11 cellular contexts compared by ENCODE assay signal in genomic region chr10:34407227-34407626, GRCh38.
DNase-seq lines count a peak whose midpoint lies in the region; ATAC-seq and TF ChIP-seq lines count a peak whose summit lies in the region.
"Had no signal": no experiment of that assay in that cellular context is flagged by ENCODE, and none has a peak within 500 bp of the region (broad histone marks: within the 10 kb centered on the region; RNA-seq: fewer than 3 reads in every experiment).

No MANE protein-coding gene starts in this region.

- WGBS in heart right ventricle, 2 donors = 54 to 58% methylated on average over 5 of the region's 5 CpGs

- H3K27me3 ChIP-seq in heart right ventricle (no peaks in the 10 kb centered on the region), upper lobe of right lung (no peaks in the 10 kb centered on the region)
- H3K27me3 ChIP-seq: stomach had no signal

- ATAC-seq in heart right ventricle (peak in 7 of 8 donors; percentile 46 to 88 (median 54)), upper lobe of right lung (peak; percentile 62)

- intact Hi-C loops in heart right ventricle (cut with DNase I) = no loop called here
- intact Hi-C loops in upper lobe of right lung (cut with DNase I) = no loop called here

- no peaks in the 10 kb centered on the region for H3K9me3 ChIP-seq in heart right ventricle
- H3K9me3 ChIP-seq in upper lobe of right lung = no peaks in the 10 kb centered on the region
- H3K9me3 ChIP-seq: stomach had no signal

- H3K4me1 ChIP-seq in heart right ventricle = peaks cover 0 to 18% (median 9%) of the 10 kb centered on the region in 9 donors
- H3K4me1 ChIP-seq in upper lobe of right lung = no peaks in the 10 kb centered on the region

- DNase-seq in NCI-H345 (lab: John Stamatoyannopoulos, UW) (peak; percentile 34), NCI-H345 treated with DMSO at 0.1 percent for 48 hours (lab: John Stamatoyannopoulos, UW; ENCODE audit: unreplicated experiment) (no peak), SIG-M5 (lab: John Stamatoyannopoulos, UW) (peak; percentile 9), heart right ventricle (peak; percentile 17 to 19), upper lobe of right lung (no peak), amygdala (lab: John Stamatoyannopoulos, UW) (no peak), OCI-M1 (lab: John Stamatoyannopoulos, UW) (no peak)
- DNase-seq in activated effector memory CD4-positive, alpha-beta T cell treated with anti-CD3 and anti-CD28 coated beads, Interleukin-2, amount 50 U/mL, for 16 hours = no peak
- DNase-seq: activated CD4-positive, alpha-beta memory T cell treated with anti-CD3 and anti-CD28 coated beads, Interleukin-2, amount 10 ng/mL, durations not matched to agents 7 days and 5 days; stimulated activated CD4-positive, alpha-beta T cell treated with anti-CD3 and anti-CD28 coated beads, Interleukin-1b, Interleukin-23, amount 100 ng/mL, for 48 hours; stomach had no signal

- H3K36me3 ChIP-seq in heart right ventricle (no peaks in the 10 kb centered on the region), upper lobe of right lung (no peaks in the 10 kb centered on the region)
- H3K36me3 ChIP-seq: stomach had no signal

- H3K27ac ChIP-seq in heart right ventricle (no peak overlapping the region), upper lobe of right lung (no peak overlapping the region)
- H3K27ac ChIP-seq: stomach had no signal

- no peak overlapping the region for H3K4me3 ChIP-seq in heart right ventricle
- no peak overlapping the region for H3K4me3 ChIP-seq in upper lobe of right lung
- H3K4me3 ChIP-seq: stomach had no signal

- TF ChIP-seq CTCF in heart right ventricle (IDR thresholded peaks at IDR 0.05) (no peak), upper lobe of right lung (IDR thresholded peaks at IDR 0.05) (no peak)

Comparison
In these comparisons a context has a peak if more than half of its experiments do, and no peak if none do; other contexts are left out.
1. DNase-seq: peak in NCI-H345 (single experiment), SIG-M5 (single experiment) and heart right ventricle (2 of 2); none in NCI-H345 treated with DMSO at 0.1 percent for 48 hours (single experiment), upper lobe of right lung (single experiment), activated effector memory CD4-positive, alpha-beta T cell treated with anti-CD3 and anti-CD28 coated beads, Interleukin-2, amount 50 U/mL, for 16 hours (single experiment), amygdala (0 of 56) and OCI-M1 (single experiment).